In the genomic region with DNA sequence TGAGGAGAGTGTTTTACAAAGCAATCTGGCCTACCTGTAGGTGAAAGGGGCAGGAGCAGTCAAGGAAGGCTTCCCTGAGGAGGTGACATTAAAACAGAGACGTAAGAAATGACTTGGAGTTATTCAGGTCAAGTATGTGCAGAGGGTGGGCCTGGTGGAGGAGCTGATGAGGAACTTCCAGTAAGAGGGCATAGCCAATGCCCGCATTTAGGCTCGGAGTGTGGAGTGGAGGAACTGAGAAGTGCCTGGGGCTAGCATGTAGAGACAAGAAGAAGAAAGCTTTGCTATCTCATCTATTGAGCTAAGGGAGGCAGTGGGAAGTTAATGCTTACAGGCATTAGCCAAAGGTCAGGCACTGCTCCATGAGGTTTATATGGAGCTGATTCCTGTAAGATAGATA, we compare ENCODE assay signal across 18 cellular contexts.
DNase-seq lines count a peak whose midpoint lies in the region; ATAC-seq and TF ChIP-seq lines count a peak whose summit lies in the region.
"Had no signal": no experiment of that assay in that cellular context is flagged by ENCODE, and none has a peak within 500 bp of the region (broad histone marks: within the 10 kb centered on the region; RNA-seq: fewer than 3 reads in every experiment).

No MANE protein-coding gene starts in this region.

- no peaks in the 10 kb centered on the region for H3K9me3 Mint-ChIP-seq in neural progenitor cell
- H3K9me3 Mint-ChIP-seq in activated naive CD8-positive, alpha-beta T cell treated with anti-CD3 and anti-CD28 coated beads, Interleukin-2, amount 50 U/mL, for 24 hours = no peaks in the 10 kb centered on the region

- peak; percentile 28 for DNase-seq in NCI-H69 (lab: John Stamatoyannopoulos, UW)
- DNase-seq in left colon = no peak
- DNase-seq in neural progenitor cell (ENCODE audit: low spot score) = no peak
- DNase-seq in activated naive CD8-positive, alpha-beta T cell treated with anti-CD3 and anti-CD28 coated beads, Interleukin-2, amount 50 U/mL, for 24 hours = no peak
- DNase-seq in pons (ENCODE audit: low spot score) = no peak
- DNase-seq: ACHN; BE2C; C1 segment of cervical spinal cord; CD4-positive, CD25-positive, alpha-beta regulatory T cell; CD8-positive, alpha-beta memory T cell; COR-L47; DMS 273 treated with DMSO at 0.1 percent for 48 hours; DMS53; DND-41; EL; GM23248; HCEC 1CT had no signal

- H3K27me3 Mint-ChIP-seq in neural progenitor cell (ENCODE audit: insufficient read depth, low read depth) = peaks cover 9% of the 10 kb centered on the region
- peaks cover 2% of the 10 kb centered on the region for H3K27me3 Mint-ChIP-seq in activated naive CD8-positive, alpha-beta T cell treated with anti-CD3 and anti-CD28 coated beads, Interleukin-2, amount 50 U/mL, for 24 hours
- H3K27me3 Mint-ChIP-seq: CD4-positive, CD25-positive, alpha-beta regulatory T cell had no signal

- no peak overlapping the region for H3K27ac ChIP-seq in neural progenitor cell
- H3K27ac ChIP-seq: GM23248 had no signal

- H3K4me3 Mint-ChIP-seq in neural progenitor cell = no peak overlapping the region
- H3K4me3 Mint-ChIP-seq in activated naive CD8-positive, alpha-beta T cell treated with anti-CD3 and anti-CD28 coated beads, Interleukin-2, amount 50 U/mL, for 24 hours = no peak overlapping the region
- H3K4me3 Mint-ChIP-seq: CD4-positive, CD25-positive, alpha-beta regulatory T cell; CD8-positive, alpha-beta memory T cell had no signal

- peak; percentile 25 for ATAC-seq in left colon
- no peak for ATAC-seq in GM18517 (IDR thresholded peaks at IDR 0.05; ENCODE audit: unreplicated experiment)
- ATAC-seq in activated naive CD8-positive, alpha-beta T cell treated with anti-CD3 and anti-CD28 coated beads, Interleukin-2, amount 50 U/mL, for 24 hours = no peak

- TF ChIP-seq CTCF in neural progenitor cell (IDR thresholded peaks at IDR 0.05) = no peak

- H3K27me3 ChIP-seq in neural progenitor cell = no peaks in the 10 kb centered on the region
- H3K27me3 ChIP-seq: BE2C had no signal

- no peak overlapping the region for H2AFZ ChIP-seq in neural progenitor cell (replicated peaks)
- H2AFZ ChIP-seq: GM23248 had no signal

- no peak overlapping the region for H3K9ac ChIP-seq in neural progenitor cell
- H3K9ac ChIP-seq: GM23248 had no signal

- peaks cover 73% of the 10 kb centered on the region for H3K4me1 Mint-ChIP-seq in neural progenitor cell
- no peaks in the 10 kb centered on the region for H3K4me1 Mint-ChIP-seq in activated naive CD8-positive, alpha-beta T cell treated with anti-CD3 and anti-CD28 coated beads, Interleukin-2, amount 50 U/mL, for 24 hours
- H3K4me1 Mint-ChIP-seq: CD4-positive, CD25-positive, alpha-beta regulatory T cell; CD8-positive, alpha-beta memory T cell had no signal

- H3K9me3 ChIP-seq in neural progenitor cell (ENCODE audit: low read depth) = no peaks in the 10 kb centered on the region
- H3K9me3 ChIP-seq: BE2C had no signal

- H3F3A ChIP-seq in neural progenitor cell (ENCODE audit: low read depth) = peaks cover 24% of the 10 kb centered on the region

- no peak overlapping the region for H3K4me3 ChIP-seq in neural progenitor cell
- H3K4me3 ChIP-seq: GM23248 had no signal

- H4K20me1 ChIP-seq in neural progenitor cell (ENCODE audit: low read depth) = no peaks in the 10 kb centered on the region

- H3K79me2 ChIP-seq in neural progenitor cell (ENCODE audit: low read depth) = no peaks in the 10 kb centered on the region

- no peaks in the 10 kb centered on the region for H3K36me3 ChIP-seq in neural progenitor cell
- H3K36me3 ChIP-seq: BE2C had no signal

- no peak overlapping the region for H3K4me2 ChIP-seq in neural progenitor cell

- H3K4me1 ChIP-seq in neural progenitor cell = peaks cover 41% of the 10 kb centered on the region
- H3K4me1 ChIP-seq: BE2C had no signal

- intact Hi-C loops in left colon (cut with DNase I, micrococcal nuclease) = no loop called here

- peak overlapping the region; percentile 89 for H3K27ac Mint-ChIP-seq in neural progenitor cell
- H3K27ac Mint-ChIP-seq in activated naive CD8-positive, alpha-beta T cell treated with anti-CD3 and anti-CD28 coated beads, Interleukin-2, amount 50 U/mL, for 24 hours = no peak overlapping the region
- H3K27ac Mint-ChIP-seq: CD4-positive, CD25-positive, alpha-beta regulatory T cell; CD8-positive, alpha-beta memory T cell had no signal

- peaks cover 3% of the 10 kb centered on the region for H3K36me3 Mint-ChIP-seq in neural progenitor cell
- no peaks in the 10 kb centered on the region for H3K36me3 Mint-ChIP-seq in activated naive CD8-positive, alpha-beta T cell treated with anti-CD3 and anti-CD28 coated beads, Interleukin-2, amount 50 U/mL, for 24 hours (ENCODE audit: low read depth)
- H3K36me3 Mint-ChIP-seq: CD4-positive, CD25-positive, alpha-beta regulatory T cell; CD8-positive, alpha-beta memory T cell had no signal
